In the genomic region with DNA sequence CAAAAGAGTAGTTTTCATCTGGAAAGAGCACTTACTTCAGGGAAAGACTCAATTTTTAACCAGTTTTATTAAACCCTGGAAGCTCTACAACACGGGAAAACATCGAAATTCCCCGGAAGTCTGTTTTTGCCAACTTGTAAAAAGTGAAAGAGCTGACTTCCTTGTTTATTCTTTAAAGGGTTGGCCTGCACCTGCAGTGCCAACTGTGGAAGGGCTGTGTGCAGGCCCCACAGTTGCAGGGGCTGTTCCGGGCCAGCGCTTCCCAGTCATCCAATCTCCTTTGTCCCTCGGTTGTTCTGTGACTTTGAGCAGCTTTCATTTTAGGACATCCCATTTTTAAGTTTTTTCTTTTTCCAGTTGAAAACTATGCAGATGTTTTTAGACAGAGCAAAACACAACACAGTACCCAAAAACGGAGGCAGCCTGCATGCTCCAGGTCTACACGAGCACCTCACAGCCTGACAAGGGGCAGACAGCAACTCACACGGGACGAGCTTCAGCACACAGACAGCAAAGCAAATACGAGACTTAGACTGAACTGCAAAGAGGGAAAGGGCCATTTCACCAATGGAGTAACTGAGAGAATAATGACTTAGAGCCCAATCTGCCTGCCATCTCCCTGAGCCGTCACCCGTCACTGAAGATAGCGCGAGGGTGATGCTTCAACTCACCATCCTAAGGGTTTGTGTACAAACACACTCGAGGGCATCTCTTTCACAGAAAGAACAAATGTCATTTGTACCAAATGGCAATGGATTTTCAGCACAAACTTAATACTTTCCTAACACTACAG, we compare ENCODE assay signal across 10 cellular contexts.
DNase-seq lines count a peak whose midpoint lies in the region; ATAC-seq, FAIRE-seq and TF ChIP-seq lines count a peak whose summit lies in the region.
"Had no signal": no experiment of that assay in that cellular context is flagged by ENCODE, and none has a peak within 500 bp of the region (broad histone marks: within the 10 kb centered on the region; RNA-seq: fewer than 3 reads in every experiment).

No MANE protein-coding gene starts in this region.

- peaks cover 8% of the 10 kb centered on the region for H3K4me1 Mint-ChIP-seq in activated T-helper 17 cell treated with anti-CD3 and anti-CD28 coated beads, Interleukin-2, amount 50 U/mL, for 72 hours

- H3K4me1 ChIP-seq in HepG2 (ENCODE audit: insufficient read depth, low read length): peaks cover 14% of the 10 kb centered on the region
- H3K4me1 ChIP-seq in right lobe of liver: no peaks in the 10 kb centered on the region
- H3K4me1 ChIP-seq in mesodermal cell (ENCODE audit: control insufficient read depth, insufficient read depth, low read length, poor library complexity, severe bottlenecking): no peaks in the 10 kb centered on the region
- peaks cover 17% of the 10 kb centered on the region for H3K4me1 ChIP-seq in vagina
- H3K4me1 ChIP-seq: breast epithelium had no signal

- no peak for TF ChIP-seq POLR2A in HepG2 (IDR thresholded peaks at IDR 0.05; ENCODE audit: insufficient read depth in 1 of 2, low read depth in 2 of 2, low read length in 2 of 2)
- TF ChIP-seq POLR2A in right lobe of liver (IDR thresholded peaks at IDR 0.05): no peak
- no peak for TF ChIP-seq POLR2A in vagina (IDR thresholded peaks at IDR 0.05)

- peaks cover 99% of the 10 kb centered on the region for H3K36me3 Mint-ChIP-seq in activated T-helper 17 cell treated with anti-CD3 and anti-CD28 coated beads, Interleukin-2, amount 50 U/mL, for 72 hours (ENCODE audit: low read depth)

- no peak overlapping the region for H2AFZ ChIP-seq in HepG2 (ENCODE audit: low read length)

- H4K20me1 ChIP-seq in HepG2 (ENCODE audit: insufficient read depth, low read length): no peaks in the 10 kb centered on the region

- H3K4me3 Mint-ChIP-seq in activated T-helper 17 cell treated with anti-CD3 and anti-CD28 coated beads, Interleukin-2, amount 50 U/mL, for 72 hours: no peak overlapping the region

- POLR2A ChIA-PET in HepG2 (lab: Yijun Ruan, JAX): interaction anchor here (0.7 to 1.0 kb wide), 2 partner anchors 10 to 330 kb away, joined by 3 read pairs; a partner anchor contains a TSS

- TF ChIP-seq RAD21 in HepG2 (CRISPR knock-in tag; IDR thresholded peaks at IDR 0.05): no peak

- no peaks in the 10 kb centered on the region for H3K27me3 Mint-ChIP-seq in activated T-helper 17 cell treated with anti-CD3 and anti-CD28 coated beads, Interleukin-2, amount 50 U/mL, for 72 hours

- H3K9me3 ChIP-seq in HepG2 (ENCODE audit: low read length) (no peaks in the 10 kb centered on the region), right lobe of liver (no peaks in the 10 kb centered on the region), mesodermal cell (ENCODE audit: control insufficient read depth, low read length) (no peaks in the 10 kb centered on the region), vagina (no peaks in the 10 kb centered on the region)
- H3K9me3 ChIP-seq: breast epithelium had no signal

- no peaks in the 10 kb centered on the region for H3K79me2 ChIP-seq in HepG2 (ENCODE audit: insufficient read depth, low read length)

- H3K9me3 Mint-ChIP-seq in activated T-helper 17 cell treated with anti-CD3 and anti-CD28 coated beads, Interleukin-2, amount 50 U/mL, for 72 hours: no peaks in the 10 kb centered on the region

- no peak for ATAC-seq in HepG2
- no peak for ATAC-seq in right lobe of liver
- no peak for ATAC-seq in activated T-helper 17 cell treated with anti-CD3 and anti-CD28 coated beads, Interleukin-2, amount 50 U/mL, for 72 hours (replicated peaks)
- no peak for ATAC-seq in HG03378 (IDR thresholded peaks at IDR 0.05; ENCODE audit: unreplicated experiment)

- DNase-seq in HepG2 (ENCODE audit: low spot score) (no peak), right lobe of liver (no peak), vagina (ENCODE audit: extremely low spot score in 2 of 2) (peak in 1 of 2 donors; percentile 74), RKO (ENCODE audit: low spot score) (no peak), OCI-M2 (lab: John Stamatoyannopoulos, UW; ENCODE audit: unreplicated experiment) (no peak)
- DNase-seq: NCI-H2227 treated with DMSO at 0.1 percent for 48 hours had no signal

- H3K27me3 ChIP-seq in HepG2 (ENCODE audit: control insufficient read depth in 1 of 2, insufficient read depth in 2 of 2, low read length in 2 of 2): no peaks in the 10 kb centered on the region
- no peaks in the 10 kb centered on the region for H3K27me3 ChIP-seq in right lobe of liver
- H3K27me3 ChIP-seq in vagina: no peaks in the 10 kb centered on the region
- H3K27me3 ChIP-seq: breast epithelium had no signal

- BruUV-seq in HepG2 (replicated peaks; lab: Mats Ljungman, UMichigan): TSS peak; percentile 4

- 91% methylated on average over 16 of the region's 16 CpGs for WGBS in HepG2 (ENCODE audit: low lambda C conversion rate)
- WGBS in right lobe of liver (ENCODE audit: insufficient coverage, low coverage, low lambda C conversion rate, missing lambda C conversion rate): 63% methylated on average over 12 of the region's 16 CpGs
- WGBS in mesodermal cell (ENCODE audit: insufficient coverage in 2 of 2), 2 experiments: 88 to 91% methylated on average over 14 to 16 of the region's 16 CpGs

- H3K4me3 ChIP-seq in HepG2 (replicated peaks in 1 of 3; ENCODE audit: insufficient read depth in 1 of 3, low read depth in 2 of 3, low read length in 3 of 3): no peak overlapping the region
- H3K4me3 ChIP-seq in right lobe of liver: no peak overlapping the region
- no peak overlapping the region for H3K4me3 ChIP-seq in mesodermal cell (ENCODE audit: extremely low read depth, insufficient read depth, low read length, poor library complexity, severe bottlenecking)
- H3K4me3 ChIP-seq in vagina: no peak overlapping the region
- H3K4me3 ChIP-seq: breast epithelium had no signal

- TF ChIP-seq EP300 in HepG2 (IDR thresholded peaks at IDR 0.05; ENCODE audit: low read depth in 2 of 2, low read length in 2 of 2): no peak
- TF ChIP-seq EP300 in HepG2 (CRISPR knock-in tag; IDR thresholded peaks at IDR 0.05; ENCODE audit: borderline replicate concordance): no peak

- TF ChIP-seq CTCF in HepG2 (CRISPR knock-in tag; IDR thresholded peaks at IDR 0.05): no peak
- TF ChIP-seq CTCF in right lobe of liver (IDR thresholded peaks at IDR 0.05): no peak
- no peak for TF ChIP-seq CTCF in vagina (IDR thresholded peaks at IDR 0.05)

- no peak overlapping the region for H3K4me2 ChIP-seq in HepG2 (ENCODE audit: low read depth, low read length)

- in situ Hi-C loops in HepG2 (cut with HindIII; ENCODE audit: extremely low pct_ligation_motif_present, low pct_unique_long_range_greater_than_20kb): no loop called here

- peak overlapping the region; percentile 70 for H3K27ac Mint-ChIP-seq in activated T-helper 17 cell treated with anti-CD3 and anti-CD28 coated beads, Interleukin-2, amount 50 U/mL, for 72 hours

- H3K27ac ChIP-seq in HepG2 (ENCODE audit: extremely low read length, insufficient read depth, low read length) (no peak overlapping the region), right lobe of liver (no peak overlapping the region), mesodermal cell (ENCODE audit: low read depth, low read length, severe bottlenecking) (peak overlapping the region; percentile 16), vagina (peak overlapping the region; percentile 59)

- peaks cover 40 to 92% of the 10 kb centered on the region in 2 experiments for H3K36me3 ChIP-seq in HepG2 (replicated peaks in 1 of 2; ENCODE audit: control insufficient read depth in 1 of 2, insufficient read depth in 2 of 2, low read length in 2 of 2)
- peaks cover 0 to 97% (median 62%) of the 10 kb centered on the region in 4 donors for H3K36me3 ChIP-seq in right lobe of liver
- peaks cover 92% of the 10 kb centered on the region for H3K36me3 ChIP-seq in mesodermal cell (ENCODE audit: control insufficient read depth, insufficient read depth, low read length)
- H3K36me3 ChIP-seq in vagina: peaks cover 0 to 54% of the 10 kb centered on the region in 2 donors

- FAIRE-seq in HepG2 (lab: Jason Lieb, UNC): no peak

- CTCF ChIA-PET in HepG2 (lab: Yijun Ruan, JAX; ENCODE audit: low intra/inter-chr PET ratio, low total read pairs): no interaction called here

- no peak overlapping the region for H3K9ac ChIP-seq in HepG2 (ENCODE audit: insufficient read depth, low read depth, low read length)

- intact Hi-C loops in HepG2 (cut with micrococcal nuclease; ENCODE audit: unreplicated experiment) (no loop called here), right lobe of liver (cut with DNase I) (no loop called here), vagina (cut with DNase I) (loop anchor here (10.0 kb wide), 1 partner anchor 63 kb away; no protein-coding TSS in a partner anchor)

TF ChIP-seq in HepG2, 621 proteins besides CTCF, POLR2A, EP300 and RAD21:
- TF ChIP-seq MTF2 (CRISPR knock-in tag; IDR thresholded peaks at IDR 0.05; ENCODE audit: borderline replicate concordance) (no peak), ZNF83 (CRISPR knock-in tag; IDR thresholded peaks at IDR 0.05; ENCODE audit: borderline replicate concordance) (no peak), RBM22 (optimal IDR thresholded peaks at IDR 0.05; ENCODE audit: low read length) (peak; percentile 66)

Comparison
In these comparisons a context has a peak if more than half of its experiments do, and no peak if none do; other contexts are left out.
1. H3K27ac ChIP-seq: peak in mesodermal cell (single experiment) and vagina (single experiment); none in HepG2 (single experiment) and right lobe of liver (0 of 3).